In the genomic region with DNA sequence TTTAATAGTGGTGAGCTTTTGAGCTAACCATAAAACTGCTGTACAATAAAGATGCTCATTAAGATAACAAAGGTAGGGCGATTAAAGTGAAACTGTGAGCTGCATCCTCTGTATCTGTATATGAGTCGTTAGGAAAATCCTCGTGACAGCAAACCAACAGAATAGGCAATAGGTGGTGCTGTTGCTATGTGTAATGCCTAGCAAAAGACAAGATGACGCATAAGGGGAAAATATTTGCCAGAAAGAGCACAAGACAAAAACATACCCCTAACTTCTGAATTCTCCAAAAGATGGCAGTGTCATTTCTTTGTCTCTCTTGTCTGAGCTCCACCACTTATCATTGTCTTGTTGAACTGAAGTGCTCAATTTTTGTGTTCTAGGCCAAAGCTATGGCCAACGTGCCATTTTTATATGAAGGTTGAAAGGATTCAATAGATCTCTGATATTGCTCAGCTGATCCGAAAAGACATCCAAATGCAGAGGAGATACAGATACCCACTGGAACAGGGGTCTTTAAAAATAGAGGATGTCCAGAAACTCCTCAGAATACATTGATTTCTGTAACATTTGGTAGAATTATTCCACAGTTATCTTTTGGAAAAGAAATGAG, we compare ENCODE assay signal across 8 cellular contexts. TPM values are rescaled to one million over a fixed set of nuclear protein-coding genes. Genes with fewer than 3 reads are reported as not detected.
DNase-seq lines count a peak whose midpoint lies in the region; ATAC-seq and TF ChIP-seq lines count a peak whose summit lies in the region.

No MANE protein-coding gene starts in this region.

- no peak overlapping the region for H3K4me3 ChIP-seq in fibroblast of pulmonary artery (replicated peaks; ENCODE audit: low read depth, low read length)

- intact Hi-C loops in activated CD4-positive, alpha-beta T cell treated with anti-CD3 and anti-CD28 coated beads, Interleukin-2, amount 10 ng/mL, durations not matched to agents 24 days and 14 days (cut with micrococcal nuclease) = loop anchor here (1.0 to 10.0 kb wide), 6 partner anchors 112 to 1566 kb away; a partner anchor contains a TSS

- no peak overlapping the region for H3K4me3 Mint-ChIP-seq in activated CD4-positive, alpha-beta T cell treated with anti-CD3 and anti-CD28 coated beads, Interleukin-2, amount 10 ng/mL, durations not matched to agents 24 days and 14 days

- H3K27me3 Mint-ChIP-seq in activated CD4-positive, alpha-beta T cell treated with anti-CD3 and anti-CD28 coated beads, Interleukin-2, amount 10 ng/mL, durations not matched to agents 24 days and 14 days = peaks cover 5% of the 10 kb centered on the region

- peak; percentile 15 to 47 for DNase-seq in activated CD4-positive, alpha-beta T cell treated with anti-CD3 and anti-CD28 coated beads for 4 hours
- DNase-seq in activated CD4-positive, alpha-beta T cell treated with anti-CD3 and anti-CD28 coated beads, Interleukin-2, amount 50 U/mL, for 1 hour = no peak
- DNase-seq in NCI-H460 (ENCODE audit: extremely low read depth, low read depth) = peak; percentile 79
- DNase-seq in activated CD4-positive, alpha-beta T cell treated with anti-CD3 and anti-CD28 coated beads, Interleukin-2, amount 10 ng/mL, durations not matched to agents 24 days and 14 days = peak; percentile 84
- DNase-seq in fibroblast of pulmonary artery (ENCODE audit: low read depth) = peak; percentile 93
- DNase-seq in non-pigmented ciliary epithelial cell (ENCODE audit: low read depth) = peak; percentile 74

- ATAC-seq in GM21381 (IDR thresholded peaks at IDR 0.05; ENCODE audit: unreplicated experiment) (peak; percentile 97), HG03558 (IDR thresholded peaks at IDR 0.05; ENCODE audit: extremely low read depth, unreplicated experiment) (peak; percentile 98)

- H3K36me3 Mint-ChIP-seq in activated CD4-positive, alpha-beta T cell treated with anti-CD3 and anti-CD28 coated beads, Interleukin-2, amount 10 ng/mL, durations not matched to agents 24 days and 14 days (ENCODE audit: low read depth) = no peaks in the 10 kb centered on the region

- TF ChIP-seq CTCF in fibroblast of pulmonary artery (IDR thresholded peaks at IDR 0.05; ENCODE audit: low read length, missing control alignments) = peak; percentile 76

- H3K27ac Mint-ChIP-seq in activated CD4-positive, alpha-beta T cell treated with anti-CD3 and anti-CD28 coated beads, Interleukin-2, amount 10 ng/mL, durations not matched to agents 24 days and 14 days = no peak overlapping the region

- H3K4me1 Mint-ChIP-seq in activated CD4-positive, alpha-beta T cell treated with anti-CD3 and anti-CD28 coated beads, Interleukin-2, amount 10 ng/mL, durations not matched to agents 24 days and 14 days = peaks cover 5% of the 10 kb centered on the region

- no peaks in the 10 kb centered on the region for H3K9me3 Mint-ChIP-seq in activated CD4-positive, alpha-beta T cell treated with anti-CD3 and anti-CD28 coated beads, Interleukin-2, amount 10 ng/mL, durations not matched to agents 24 days and 14 days

RNA-seq across cellular contexts. Expression of a gene that starts 56.3 kb away (rescaled TPM):
- total RNA-seq in NCI-H460 (2014; rRNA removed; shearing (Covaris generic)) = 5.3 and 5.6 TPM in 2 replicates
- polyA plus RNA-seq in NCI-H460 (2014; cell fraction: nucleus; rRNA removed) = 2.6 and 4.0 TPM in 2 replicates
- total RNA-seq in activated CD4-positive, alpha-beta T cell treated with anti-CD3 and anti-CD28 coated beads, Interleukin-2, amount 10 ng/mL, durations not matched to agents 24 days and 14 days = 0.24 and 0.58 TPM in 2 replicates
